ENCODE assay signal across 19 cellular contexts in the genomic region with DNA sequence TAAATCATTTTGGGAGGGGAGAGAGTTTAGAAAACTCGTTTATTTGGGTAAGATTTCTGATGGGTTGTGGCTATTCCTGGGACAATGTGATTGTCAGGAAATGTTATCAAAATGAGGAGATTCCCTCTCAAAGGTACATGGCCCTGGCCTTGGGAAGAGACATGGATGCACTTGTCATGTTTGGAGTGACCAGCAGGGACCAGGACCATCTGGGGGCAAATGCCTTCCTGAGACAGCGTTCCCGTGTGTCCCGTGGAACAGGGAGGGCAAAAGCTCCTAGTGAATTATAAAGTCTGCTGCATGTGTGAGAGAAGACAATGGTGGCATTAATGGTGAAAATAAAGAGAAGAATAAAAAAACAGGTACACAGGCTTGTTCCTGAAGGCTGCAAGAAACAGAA.
DNase-seq lines count a peak whose midpoint lies in the region; ATAC-seq, FAIRE-seq and TF ChIP-seq lines count a peak whose summit lies in the region.
"Had no signal": no experiment of that assay in that cellular context is flagged by ENCODE, and none has a peak within 500 bp of the region (broad histone marks: within the 10 kb centered on the region; RNA-seq: fewer than 3 reads in every experiment).

No MANE protein-coding gene starts in this region.

- no peak overlapping the region for H3K4me2 ChIP-seq in HepG2 (ENCODE audit: low read depth, low read length)

- no peak overlapping the region for H3K4me3 ChIP-seq in HepG2 (replicated peaks in 1 of 3; ENCODE audit: insufficient read depth in 1 of 3, low read depth in 2 of 3, low read length in 3 of 3)
- H3K4me3 ChIP-seq in right lobe of liver, result no peak overlapping the region
- H3K4me3 ChIP-seq in SK-N-MC, result no peak overlapping the region

- TF ChIP-seq RAD21 in HepG2 (CRISPR knock-in tag; IDR thresholded peaks at IDR 0.05), result no peak

- no peaks in the 10 kb centered on the region for H3K4me1 ChIP-seq in HepG2 (ENCODE audit: insufficient read depth, low read length)
- no peaks in the 10 kb centered on the region for H3K4me1 ChIP-seq in right lobe of liver
- no peaks in the 10 kb centered on the region for H3K4me1 ChIP-seq in foreskin keratinocyte

- H3K4me1 Mint-ChIP-seq in endothelial cell (ENCODE audit: unreplicated experiment), result peaks cover 23% of the 10 kb centered on the region
- peaks cover 80% of the 10 kb centered on the region for H3K4me1 Mint-ChIP-seq in type B pancreatic cell (ENCODE audit: unreplicated experiment)

- no peaks in the 10 kb centered on the region for H3K36me3 ChIP-seq in HepG2 (replicated peaks in 1 of 2; ENCODE audit: control insufficient read depth in 1 of 2, insufficient read depth in 2 of 2, low read length in 2 of 2)
- H3K36me3 ChIP-seq in right lobe of liver, result no peaks in the 10 kb centered on the region
- H3K36me3 ChIP-seq in SK-N-MC (ENCODE audit: insufficient read depth, low read length), result no peaks in the 10 kb centered on the region

- DNase-seq in HepG2 (ENCODE audit: low spot score) (no peak), right lobe of liver (no peak), SK-N-MC (ENCODE audit: low read depth, low spot score) (no peak), endothelial cell (ENCODE audit: low spot score) (peak; percentile 31), type B pancreatic cell (ENCODE audit: extremely low spot score, unreplicated experiment) (no peak), foreskin keratinocyte (no peak), GM20000 (ENCODE audit: low spot score) (no peak)
- DNase-seq: GF-D8, GOT3, KBM-7, NCI-H1105 treated with DMSO at 0.1 percent for 48 hours, NCI-H1694 treated with DMSO at 0.1 percent for 48 hours, NCI-H345, NCI-H524 treated with DMSO at 0.1 percent for 48 hours, T-cell had no signal

- no peaks in the 10 kb centered on the region for H4K20me1 ChIP-seq in HepG2 (ENCODE audit: insufficient read depth, low read length)

- BruUV-seq in HepG2 (replicated peaks; lab: Mats Ljungman, UMichigan), result no TSS peak

- no peaks in the 10 kb centered on the region for H3K9me3 Mint-ChIP-seq in endothelial cell (ENCODE audit: unreplicated experiment)
- H3K9me3 Mint-ChIP-seq in type B pancreatic cell, result peaks cover 4% of the 10 kb centered on the region
- H3K9me3 Mint-ChIP-seq: T-cell had no signal

- CTCF ChIA-PET in HepG2 (lab: Yijun Ruan, JAX; ENCODE audit: low intra/inter-chr PET ratio, low total read pairs), result no interaction called here

- in situ Hi-C loops in HepG2 (cut with HindIII; ENCODE audit: extremely low pct_ligation_motif_present, low pct_unique_long_range_greater_than_20kb), result no loop called here

- H3K27me3 ChIP-seq in HepG2 (ENCODE audit: control insufficient read depth in 1 of 2, insufficient read depth in 2 of 2, low read length in 2 of 2) (peaks cover 0 to 21% of the 10 kb centered on the region in 2 experiments; a peak in 3 of 5 replicates), right lobe of liver (peaks cover 0 to 3% of the 10 kb centered on the region in 2 donors), foreskin keratinocyte (peaks cover 17% of the 10 kb centered on the region)

- TF ChIP-seq EP300 in HepG2 (IDR thresholded peaks at IDR 0.05; ENCODE audit: low read depth in 2 of 2, low read length in 2 of 2) (no peak), HepG2 (CRISPR knock-in tag; IDR thresholded peaks at IDR 0.05; ENCODE audit: borderline replicate concordance) (no peak)

- H3K9me3 ChIP-seq in HepG2 (ENCODE audit: low read length) (no peaks in the 10 kb centered on the region), right lobe of liver (no peaks in the 10 kb centered on the region), SK-N-MC (ENCODE audit: low read depth, low read length) (no peaks in the 10 kb centered on the region)

- POLR2A ChIA-PET in HepG2 (lab: Yijun Ruan, JAX), result no interaction called here

- no peak overlapping the region for H2AFZ ChIP-seq in HepG2 (ENCODE audit: low read length)

- ATAC-seq in HepG2 (peak; percentile 60; the same call in 2 of the 3 replicates), right lobe of liver (no peak), foreskin keratinocyte (no peak), GM18870 (IDR thresholded peaks at IDR 0.05; ENCODE audit: unreplicated experiment) (no peak)
- ATAC-seq: Right ventricle myocardium inferior, T-cell had no signal

- H3K4me3 Mint-ChIP-seq in endothelial cell (ENCODE audit: unreplicated experiment) (peak overlapping the region; percentile 16), type B pancreatic cell (peak overlapping the region; percentile 61)
- H3K4me3 Mint-ChIP-seq: T-cell had no signal

- H3K36me3 Mint-ChIP-seq in endothelial cell (ENCODE audit: low read depth, unreplicated experiment) (no peaks in the 10 kb centered on the region), type B pancreatic cell (no peaks in the 10 kb centered on the region)
- H3K36me3 Mint-ChIP-seq: T-cell had no signal

- H3K27me3 Mint-ChIP-seq in endothelial cell (ENCODE audit: unreplicated experiment), result peaks cover 1% of the 10 kb centered on the region
- peaks cover 60% of the 10 kb centered on the region for H3K27me3 Mint-ChIP-seq in type B pancreatic cell

- no peak overlapping the region for H3K27ac ChIP-seq in HepG2 (ENCODE audit: extremely low read length, insufficient read depth, low read length)
- no peak overlapping the region for H3K27ac ChIP-seq in right lobe of liver
- peak overlapping the region; percentile 99 for H3K27ac ChIP-seq in SK-N-MC
- no peak overlapping the region for H3K27ac ChIP-seq in foreskin keratinocyte
- H3K27ac ChIP-seq: C4-2B had no signal

- TF ChIP-seq CTCF in HepG2 (CRISPR knock-in tag; IDR thresholded peaks at IDR 0.05) (no peak), right lobe of liver (IDR thresholded peaks at IDR 0.05) (no peak), endothelial cell (IDR thresholded peaks at IDR 0.05; ENCODE audit: unreplicated experiment) (no peak), type B pancreatic cell (conservative IDR thresholded peaks at IDR 0.05) (peak; percentile 57), foreskin keratinocyte (conservative IDR thresholded peaks at IDR 0.05) (no peak), GM20000 (IDR thresholded peaks at IDR 0.05; ENCODE audit: extremely low read depth, missing control alignments) (no peak)

- H3K9ac ChIP-seq in HepG2 (ENCODE audit: insufficient read depth, low read depth, low read length), result no peak overlapping the region
- H3K9ac ChIP-seq in SK-N-MC (ENCODE audit: insufficient read length), result peak overlapping the region; percentile 39

- H3K79me2 ChIP-seq in HepG2 (ENCODE audit: insufficient read depth, low read length), result no peaks in the 10 kb centered on the region

- WGBS in HepG2 (ENCODE audit: low lambda C conversion rate), result 0% methylated on average over 4 of the region's 4 CpGs
- WGBS in right lobe of liver (ENCODE audit: insufficient coverage, low coverage, low lambda C conversion rate, missing lambda C conversion rate), result 23% methylated on average over 4 of the region's 4 CpGs

- no peak for FAIRE-seq in HepG2 (lab: Jason Lieb, UNC)
- FAIRE-seq: RCC 7860 had no signal

- TF ChIP-seq POLR2A in HepG2 (IDR thresholded peaks at IDR 0.05; ENCODE audit: insufficient read depth in 1 of 2, low read depth in 2 of 2, low read length in 2 of 2) (no peak), right lobe of liver (IDR thresholded peaks at IDR 0.05) (no peak)

- intact Hi-C loops in HepG2 (cut with micrococcal nuclease; ENCODE audit: unreplicated experiment) (no loop called here), right lobe of liver (cut with DNase I) (no loop called here)

- H3K27ac Mint-ChIP-seq in endothelial cell (ENCODE audit: unreplicated experiment) (peak overlapping the region; percentile 8), type B pancreatic cell (peak overlapping the region; percentile 74)
- H3K27ac Mint-ChIP-seq: T-cell had no signal

TF ChIP-seq in HepG2, 621 proteins besides CTCF, POLR2A, EP300 and RAD21:
- TF ChIP-seq GTF2F1 (IDR thresholded peaks at IDR 0.05; ENCODE audit: low read length) (no peak), TGIF2 (CRISPR knock-in tag; IDR thresholded peaks at IDR 0.05) (no peak), CCDC6 (CRISPR knock-in tag; IDR thresholded peaks at IDR 0.05) (no peak), FOXA3 (CRISPR knock-in tag; IDR thresholded peaks at IDR 0.05) (no peak), U2AF2 (IDR thresholded peaks at IDR 0.05; ENCODE audit: low read depth, low read length) (no peak)
TF ChIP-seq in HepG2: peak in this region for 0.
